Comparison of ENCODE assay signal across 20 cellular contexts in the genomic region with DNA sequence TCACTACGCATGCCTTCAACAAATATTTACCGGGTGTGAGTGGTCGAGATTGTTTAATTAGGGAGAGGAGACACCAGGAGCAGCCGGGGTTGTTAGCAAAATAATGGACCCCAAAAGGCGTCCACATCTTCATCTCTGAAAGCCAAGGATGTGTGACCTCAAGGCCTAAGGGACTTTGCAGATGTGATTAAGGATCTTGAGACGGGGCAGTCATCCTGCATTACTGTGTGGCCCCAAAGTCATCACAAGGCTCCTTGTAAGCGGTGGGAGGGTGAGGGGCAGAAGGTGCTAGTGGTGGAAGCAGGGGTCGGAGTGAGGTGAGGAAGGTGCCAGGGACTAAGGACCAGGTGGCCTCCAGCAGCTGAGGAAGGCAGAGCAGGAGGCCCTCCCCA.
"Had no signal": no experiment of that assay in that cellular context is flagged by ENCODE, and none has a peak within 500 bp of the region (broad histone marks: within the 10 kb centered on the region; RNA-seq: fewer than 3 reads in every experiment).

No MANE protein-coding gene starts in this region.

- H3K4me3 ChIP-seq: dorsolateral prefrontal cortex, left lung, mucosa of descending colon, pancreas, thoracic aorta had no signal

- H3K4me1 ChIP-seq: pancreas had no signal

- H3K27ac ChIP-seq: dorsolateral prefrontal cortex, left lung, neutrophil, pancreas, thoracic aorta had no signal

- DNase-seq: activated CD4-positive, alpha-beta T cell treated with anti-CD3 and anti-CD28 coated beads for 48 hours; activated CD4-positive, CD25-positive, alpha-beta regulatory T cell; activated CD8-positive, alpha-beta T cell treated with anti-CD3 and anti-CD28 coated beads for 36 hours; activated naive CD4-positive, alpha-beta T cell; activated naive CD8-positive, alpha-beta T cell treated with anti-CD3 and anti-CD28 coated beads for 36 hours; activated T-cell treated with anti-CD3 and anti-CD28 coated beads, Interleukin-2, amount 50 U/mL, for 1 hour; amygdala; hypothalamus; naive B cell; stimulated activated CD4-positive, alpha-beta T cell treated with anti-CD3 and anti-CD28 coated beads, Interleukin-4, amount 100 ng/mL, for 4 hours; stimulated activated naive B cell treated with anti-CD40 and anti-IgM and Interleukin-4, amounts not matched to agents 10 μg/mL and 1 μg/mL and 100 μg/mL, for 72 hours; T1000 had no signal

- H3K4me3 Mint-ChIP-seq: activated CD8-positive, alpha-beta T cell treated with anti-CD3 and anti-CD28 coated beads for 36 hours; activated naive CD8-positive, alpha-beta T cell treated with anti-CD3 and anti-CD28 coated beads for 36 hours; activated T-helper 17 cell treated with anti-CD3 and anti-CD28 coated beads, Interleukin-2, amount 50 U/mL, for 72 hours; naive B cell; stimulated activated naive B cell treated with anti-CD40 and anti-IgM and Interleukin-4, amounts not matched to agents 10 μg/mL and 1 μg/mL and 100 μg/mL, for 72 hours had no signal

- H3K36me3 ChIP-seq: left lung, neutrophil, pancreas, thoracic aorta had no signal

- H3K36me3 Mint-ChIP-seq: activated naive CD8-positive, alpha-beta T cell treated with anti-CD3 and anti-CD28 coated beads for 36 hours; naive B cell had no signal

- H3K9me3 ChIP-seq: left lung, mucosa of descending colon, neutrophil, pancreas, thoracic aorta had no signal

- ATAC-seq: activated CD8-positive, alpha-beta T cell treated with anti-CD3 and anti-CD28 coated beads for 36 hours; activated T-helper 17 cell treated with anti-CD3 and anti-CD28 coated beads, Interleukin-2, amount 50 U/mL, for 72 hours; mucosa of descending colon; sciatic nerve; stimulated activated naive B cell treated with anti-CD40 and anti-IgM and Interleukin-4, amounts not matched to agents 10 μg/mL and 1 μg/mL and 100 μg/mL, for 72 hours had no signal

- H3K4me1 Mint-ChIP-seq: activated naive CD8-positive, alpha-beta T cell treated with anti-CD3 and anti-CD28 coated beads for 36 hours; activated T-helper 17 cell treated with anti-CD3 and anti-CD28 coated beads, Interleukin-2, amount 50 U/mL, for 72 hours; naive B cell had no signal

- H3K9me3 Mint-ChIP-seq: activated CD8-positive, alpha-beta T cell treated with anti-CD3 and anti-CD28 coated beads for 36 hours; activated naive CD8-positive, alpha-beta T cell treated with anti-CD3 and anti-CD28 coated beads for 36 hours; activated T-helper 17 cell treated with anti-CD3 and anti-CD28 coated beads, Interleukin-2, amount 50 U/mL, for 72 hours had no signal

- H3K27me3 ChIP-seq: neutrophil, pancreas had no signal

- H3K27me3 Mint-ChIP-seq: activated naive CD8-positive, alpha-beta T cell treated with anti-CD3 and anti-CD28 coated beads for 36 hours had no signal

- H3K27ac Mint-ChIP-seq: activated CD8-positive, alpha-beta T cell treated with anti-CD3 and anti-CD28 coated beads for 36 hours; activated naive CD8-positive, alpha-beta T cell treated with anti-CD3 and anti-CD28 coated beads for 36 hours; activated T-helper 17 cell treated with anti-CD3 and anti-CD28 coated beads, Interleukin-2, amount 50 U/mL, for 72 hours; stimulated activated naive B cell treated with anti-CD40 and anti-IgM and Interleukin-4, amounts not matched to agents 10 μg/mL and 1 μg/mL and 100 μg/mL, for 72 hours had no signal
